22 cellular contexts compared by ENCODE assay signal in genomic region chr7:12941512-12941911, GRCh38.
DNase-seq lines count a peak whose midpoint lies in the region; ATAC-seq and TF ChIP-seq lines count a peak whose summit lies in the region.
"Had no signal": no experiment of that assay in that cellular context is flagged by ENCODE, and none has a peak within 500 bp of the region (broad histone marks: within the 10 kb centered on the region; RNA-seq: fewer than 3 reads in every experiment).

No MANE protein-coding gene starts in this region.

- peak; percentile 92 for ATAC-seq in RWPE2 (ENCODE audit: low read depth)
- ATAC-seq in right lobe of liver, result peak; percentile 81 to 85 (median 84)
- no peak for ATAC-seq in upper lobe of left lung (ENCODE audit: low FRiP score in 2 of 2)
- ATAC-seq: activated CD8-positive, alpha-beta T cell treated with anti-CD3 and anti-CD28 coated beads, Interleukin-2, amount 10 ng/mL, durations not matched to agents 7 days and 5 days had no signal

- peak overlapping the region; percentile 59 for H3K27ac ChIP-seq in RWPE2 (ENCODE audit: poor library complexity, severe bottlenecking)
- H3K27ac ChIP-seq in right lobe of liver, result peak overlapping the region in 2 of 3 donors; percentile 38 to 56
- no peak overlapping the region for H3K27ac ChIP-seq in upper lobe of left lung
- H3K27ac ChIP-seq: colonic mucosa, thoracic aorta had no signal

- 39% methylated on average over 8 of the region's 8 CpGs for WGBS in right lobe of liver (ENCODE audit: insufficient coverage, low coverage, low lambda C conversion rate, missing lambda C conversion rate)
- WGBS in upper lobe of left lung, 2 donors, result 62 to 79% methylated on average over 8 of the region's 8 CpGs

- no peak for TF ChIP-seq POLR2A in right lobe of liver (IDR thresholded peaks at IDR 0.05)
- TF ChIP-seq POLR2A in upper lobe of left lung (IDR thresholded peaks at IDR 0.05), result no peak

- intact Hi-C loops in right lobe of liver (cut with DNase I), result no loop called here

- H3K9me3 ChIP-seq in RWPE2 (ENCODE audit: severe bottlenecking) (no peaks in the 10 kb centered on the region), right lobe of liver (no peaks in the 10 kb centered on the region), upper lobe of left lung (no peaks in the 10 kb centered on the region)
- H3K9me3 ChIP-seq: colonic mucosa, thoracic aorta had no signal

- no peak for DNase-seq in RWPE2 (ENCODE audit: low spot score)
- DNase-seq in epithelial cell of esophagus (ENCODE audit: low read depth), result peak; percentile 95
- DNase-seq in right lobe of liver, result no peak
- no peak for DNase-seq in NCI-H1694 treated with DMSO at 0.1 percent for 48 hours (lab: John Stamatoyannopoulos, UW)
- no peak for DNase-seq in upper lobe of left lung
- no peak for DNase-seq in NCI-H526 treated with DMSO at 0.1 percent for 48 hours (lab: John Stamatoyannopoulos, UW)
- no peak for DNase-seq in stimulated activated CD4-positive, alpha-beta T cell treated with anti-CD3 and anti-CD28 coated beads, Interleukin-12 subunit alpha, Interleukin-12 subunit beta, amount 100 ng/mL, for 4 hours
- DNase-seq: activated CD4-positive, CD25-positive, alpha-beta regulatory T cell treated with anti-CD3 and anti-CD28 coated beads, Interleukin-2, amount 50 U/mL, for 72 hours; activated CD8-positive, alpha-beta T cell treated with anti-CD3 and anti-CD28 coated beads, Interleukin-2, amount 10 ng/mL, durations not matched to agents 7 days and 5 days; activated gamma-delta T cell treated with Interleukin-2 at 50 U/mL for 16 hours; activated T-cell treated with anti-CD3 and anti-CD28 coated beads for 4 hours; colonic mucosa; EL; H9; mesendoderm; MM.1S; NCI-H1417 treated with DMSO at 0.1 percent for 48 hours; NCI-H2107; NCI-H446; SIG-M5; stimulated activated naive CD4-positive, alpha-beta T cell treated with Interleukin-2 at 50 U/mL for 16 hours had no signal

- H3K36me3 ChIP-seq in RWPE2 (ENCODE audit: low read depth) (no peaks in the 10 kb centered on the region), right lobe of liver (no peaks in the 10 kb centered on the region), upper lobe of left lung (no peaks in the 10 kb centered on the region)
- H3K36me3 ChIP-seq: colonic mucosa, thoracic aorta had no signal

- H3K4me3 ChIP-seq in RWPE2 (ENCODE audit: severe bottlenecking) (no peak overlapping the region), epithelial cell of esophagus (ENCODE audit: low read length) (no peak overlapping the region), right lobe of liver (peak overlapping the region in 1 of 3 donors; percentile 7), upper lobe of left lung (no peak overlapping the region)
- H3K4me3 ChIP-seq: colonic mucosa, thoracic aorta had no signal

- H3K27me3 ChIP-seq in RWPE2 (ENCODE audit: insufficient read depth, poor library complexity, severe bottlenecking) (no peaks in the 10 kb centered on the region), right lobe of liver (no peaks in the 10 kb centered on the region), upper lobe of left lung (no peaks in the 10 kb centered on the region)
- H3K27me3 ChIP-seq: colonic mucosa had no signal

- H3K4me1 ChIP-seq in RWPE2 (ENCODE audit: insufficient read depth, poor library complexity, severe bottlenecking), result peaks cover 8% of the 10 kb centered on the region
- peaks cover 0 to 27% (median 11%) of the 10 kb centered on the region in 4 donors for H3K4me1 ChIP-seq in right lobe of liver
- H3K4me1 ChIP-seq in upper lobe of left lung, result no peaks in the 10 kb centered on the region
- H3K4me1 ChIP-seq: colonic mucosa had no signal

- no peak for TF ChIP-seq EP300 in upper lobe of left lung (IDR thresholded peaks at IDR 0.05)

- no peak for TF ChIP-seq CTCF in RWPE2 (IDR thresholded peaks at IDR 0.05; ENCODE audit: poor library complexity, severe bottlenecking)
- TF ChIP-seq CTCF in epithelial cell of esophagus (IDR thresholded peaks at IDR 0.05; ENCODE audit: insufficient read depth, low read depth, low read length, missing control alignments), result no peak
- TF ChIP-seq CTCF in right lobe of liver (IDR thresholded peaks at IDR 0.05), result no peak
- TF ChIP-seq CTCF in upper lobe of left lung (IDR thresholded peaks at IDR 0.05), result no peak

Comparison
In these comparisons a context has a peak if more than half of its experiments do, and no peak if none do; other contexts are left out.
1. ATAC-seq: peak in RWPE2 (single experiment) and right lobe of liver (4 of 4); none in upper lobe of left lung (0 of 2).
2. H3K27ac ChIP-seq: peak in RWPE2 (single experiment) and right lobe of liver (2 of 3); none in upper lobe of left lung (0 of 4).